ENCODE assay signal across 17 cellular contexts in the genomic region with DNA sequence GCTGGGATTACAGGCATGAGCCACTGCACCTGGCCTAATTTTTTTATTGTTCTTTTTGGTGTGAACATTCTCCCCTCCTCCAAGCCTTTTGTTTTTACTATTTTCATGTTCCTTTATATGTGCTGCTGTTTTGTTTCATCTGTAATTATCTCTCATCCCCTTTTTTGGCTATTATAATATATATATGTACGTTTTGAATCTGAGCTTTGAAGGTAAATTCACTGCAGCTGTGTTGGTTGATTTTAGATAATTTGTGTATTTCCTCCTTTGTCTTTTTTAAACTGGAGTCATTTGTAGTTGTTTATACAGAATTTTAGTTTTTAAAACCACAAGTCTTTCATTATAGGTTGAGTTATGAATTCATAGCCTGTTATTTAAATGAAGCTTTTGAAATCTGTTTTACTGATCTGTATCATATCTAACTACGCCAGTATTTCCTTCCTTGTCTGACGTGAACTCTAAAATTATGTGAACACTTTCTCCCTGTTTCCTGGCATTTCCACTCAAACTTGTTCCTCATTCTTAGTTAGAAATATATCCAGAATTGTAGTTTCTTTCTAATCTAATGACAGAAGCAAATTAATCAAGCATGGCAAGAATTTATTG. TPM values are rescaled to one million over a fixed set of nuclear protein-coding genes. Genes with fewer than 3 reads are reported as not detected.
A peak's percentile ranks its signal among the peaks of the same experiment; 100 is the strongest.
DNase-seq lines count a peak whose midpoint lies in the region; ATAC-seq, FAIRE-seq and TF ChIP-seq lines count a peak whose summit lies in the region.
"Had no signal": no experiment of that assay in that cellular context is flagged by ENCODE, and none has a peak within 500 bp of the region (broad histone marks: within the 10 kb centered on the region; RNA-seq: fewer than 3 reads in every experiment).

No MANE protein-coding gene starts in this region.

- peaks cover 48% of the 10 kb centered on the region for H3K4me1 Mint-ChIP-seq in activated CD4-positive, alpha-beta T cell treated with anti-CD3 and anti-CD28 coated beads, Interleukin-2, amount 10 ng/mL, durations not matched to agents 7 days and 5 days
- peaks cover 22% of the 10 kb centered on the region for H3K4me1 Mint-ChIP-seq in astrocyte (ENCODE audit: low read depth, unreplicated experiment)

- H3K4me3 ChIP-seq in astrocyte (ENCODE audit: insufficient read depth, low read depth, low read length) = no peak overlapping the region
- H3K4me3 ChIP-seq: esophagus squamous epithelium, K562, ovary had no signal

- no peaks in the 10 kb centered on the region for H3K9me3 ChIP-seq in astrocyte (ENCODE audit: insufficient read depth, low read depth, low read length)
- H3K9me3 ChIP-seq: ovary had no signal

- no peak for DNase-seq in activated CD4-positive, alpha-beta T cell treated with anti-CD3 and anti-CD28 coated beads, Interleukin-2, amount 10 ng/mL, durations not matched to agents 7 days and 5 days
- DNase-seq in activated CD4-positive, alpha-beta T cell treated with anti-CD3 and anti-CD28 coated beads, Interleukin-2, amount 50 U/mL, for 4 hours = no peak
- DNase-seq in KBM-7 = peak; percentile 54
- DNase-seq in astrocyte (ENCODE audit: low read depth) = no peak
- peak; percentile 50 for DNase-seq in pulmonary artery endothelial cell (ENCODE audit: low read depth, low spot score)
- DNase-seq in islet precursor cell = no peak
- DNase-seq: activated effector memory CD4-positive, alpha-beta T cell treated with Interleukin-2 at 50 U/mL for 16 hours; esophagus squamous epithelium; mesenchymal stem cell; NCI-H2081 treated with DMSO at 0.1 percent for 48 hours; ovary; stimulated activated CD4-positive, alpha-beta T cell treated with anti-CD3 and anti-CD28 coated beads, Interleukin-12 subunit alpha, Interleukin-12 subunit beta, amount 100 ng/mL, for 4 hours had no signal

- no peak overlapping the region for H3K27ac ChIP-seq in astrocyte (ENCODE audit: low read depth, low read length)
- H3K27ac ChIP-seq: ovary had no signal

- H3K36me3 Mint-ChIP-seq in activated CD4-positive, alpha-beta T cell treated with anti-CD3 and anti-CD28 coated beads, Interleukin-2, amount 10 ng/mL, durations not matched to agents 7 days and 5 days (ENCODE audit: low read depth) = peaks cover 72% of the 10 kb centered on the region
- H3K36me3 Mint-ChIP-seq in astrocyte (ENCODE audit: low read depth, unreplicated experiment) = peaks cover 23% of the 10 kb centered on the region

- peak overlapping the region; percentile 78 for H3K27ac Mint-ChIP-seq in activated CD4-positive, alpha-beta T cell treated with anti-CD3 and anti-CD28 coated beads, Interleukin-2, amount 10 ng/mL, durations not matched to agents 7 days and 5 days
- peak overlapping the region; percentile 2 for H3K27ac Mint-ChIP-seq in astrocyte (ENCODE audit: unreplicated experiment)
- H3K27ac Mint-ChIP-seq: WTC11 had no signal

- H3K4me1 ChIP-seq in astrocyte (ENCODE audit: insufficient read depth, low read length) = peaks cover 6% of the 10 kb centered on the region

- no peak overlapping the region for H3K4me3 Mint-ChIP-seq in activated CD4-positive, alpha-beta T cell treated with anti-CD3 and anti-CD28 coated beads, Interleukin-2, amount 10 ng/mL, durations not matched to agents 7 days and 5 days
- H3K4me3 Mint-ChIP-seq in astrocyte (ENCODE audit: unreplicated experiment) = no peak overlapping the region
- H3K4me3 Mint-ChIP-seq: WTC11 had no signal

- FAIRE-seq in astrocyte (lab: Jason Lieb, UNC) = no peak
- FAIRE-seq: A204.1, K562 had no signal

- H2AFZ ChIP-seq in astrocyte (ENCODE audit: low read depth, low read length) = no peak overlapping the region

- CTCF ChIA-PET in activated CD4-positive, alpha-beta T cell treated with anti-CD3 and anti-CD28 coated beads, Interleukin-2, amount 10 ng/mL, durations not matched to agents 7 days and 5 days (lab: Charles Lee) = no interaction called here

- H3K4me2 ChIP-seq in astrocyte (ENCODE audit: low read length) = no peak overlapping the region

- H3K27me3 ChIP-seq in astrocyte (ENCODE audit: insufficient read depth, low read length) = no peaks in the 10 kb centered on the region
- H3K27me3 ChIP-seq: esophagus squamous epithelium, ovary had no signal

- POLR2A ChIA-PET in activated CD4-positive, alpha-beta T cell treated with anti-CD3 and anti-CD28 coated beads, Interleukin-2, amount 10 ng/mL, durations not matched to agents 7 days and 5 days (lab: Charles Lee) = no interaction called here

- in situ Hi-C loops in KBM-7 (cut with MboI; ENCODE audit: low pct_unique_long_range_greater_than_20kb, low sequenced_read_pairs) = no loop called here

- H3K27me3 Mint-ChIP-seq in activated CD4-positive, alpha-beta T cell treated with anti-CD3 and anti-CD28 coated beads, Interleukin-2, amount 10 ng/mL, durations not matched to agents 7 days and 5 days = no peaks in the 10 kb centered on the region
- no peaks in the 10 kb centered on the region for H3K27me3 Mint-ChIP-seq in astrocyte (ENCODE audit: low read depth, unreplicated experiment)

- TF ChIP-seq CTCF in astrocyte (IDR thresholded peaks at IDR 0.05; ENCODE audit: insufficient read depth, low read depth, low read length) = no peak

- no peak overlapping the region for H3K9ac ChIP-seq in astrocyte (ENCODE audit: low read length)

- ATAC-seq in HG02610 (IDR thresholded peaks at IDR 0.05; ENCODE audit: unreplicated experiment) (no peak), GM18498 (IDR thresholded peaks at IDR 0.05; ENCODE audit: unreplicated experiment) (no peak)
- ATAC-seq: K562, WTC11 had no signal

- peaks cover 2% of the 10 kb centered on the region for H3K36me3 ChIP-seq in astrocyte (ENCODE audit: insufficient read depth, low read length)
- H3K36me3 ChIP-seq: ovary had no signal

- H3K79me2 ChIP-seq in astrocyte (ENCODE audit: insufficient read depth, low read length) = peaks cover 100% of the 10 kb centered on the region

- H4K20me1 ChIP-seq in astrocyte (ENCODE audit: insufficient read depth, low read length) = peaks cover 96% of the 10 kb centered on the region

- peaks cover 22% of the 10 kb centered on the region for H3K9me3 Mint-ChIP-seq in activated CD4-positive, alpha-beta T cell treated with anti-CD3 and anti-CD28 coated beads, Interleukin-2, amount 10 ng/mL, durations not matched to agents 7 days and 5 days
- H3K9me3 Mint-ChIP-seq in astrocyte (ENCODE audit: unreplicated experiment) = peaks cover 7% of the 10 kb centered on the region

RNA-seq across cellular contexts. Expression of gene PTEN, which starts 54.9 kb away (rescaled TPM):
- 10 to 100 TPM; 91.3 to 93.9 TPM for total RNA-seq in activated CD4-positive, alpha-beta T cell treated with anti-CD3 and anti-CD28 coated beads, Interleukin-2, amount 10 ng/mL, durations not matched to agents 7 days and 5 days
- total RNA-seq in astrocyte (90.3 and 99.2 TPM in 2 replicates), pulmonary artery endothelial cell (77.5 and 118 TPM in 2 replicates)

RNA-seq across cellular contexts. Expression of gene KLLN, which starts 55.0 kb away (rescaled TPM):
- 1 to 10 TPM; 1.1 to 1.3 TPM for total RNA-seq in activated CD4-positive, alpha-beta T cell treated with anti-CD3 and anti-CD28 coated beads, Interleukin-2, amount 10 ng/mL, durations not matched to agents 7 days and 5 days
- total RNA-seq in astrocyte (1.4 and 1.5 TPM in 2 replicates), pulmonary artery endothelial cell (0.25 and 0.26 TPM in 2 replicates)

Comparison
In these comparisons a context has a peak if more than half of its experiments do, and no peak if none do; other contexts are left out.
1. DNase-seq: peak in KBM-7 (single experiment) and pulmonary artery endothelial cell (single experiment); none in activated CD4-positive, alpha-beta T cell treated with anti-CD3 and anti-CD28 coated beads, Interleukin-2, amount 10 ng/mL, durations not matched to agents 7 days and 5 days (single experiment), activated CD4-positive, alpha-beta T cell treated with anti-CD3 and anti-CD28 coated beads, Interleukin-2, amount 50 U/mL, for 4 hours (0 of 2), astrocyte (single experiment) and islet precursor cell (single experiment).